Comparison of ENCODE assay signal across 21 cellular contexts in the genomic region with DNA sequence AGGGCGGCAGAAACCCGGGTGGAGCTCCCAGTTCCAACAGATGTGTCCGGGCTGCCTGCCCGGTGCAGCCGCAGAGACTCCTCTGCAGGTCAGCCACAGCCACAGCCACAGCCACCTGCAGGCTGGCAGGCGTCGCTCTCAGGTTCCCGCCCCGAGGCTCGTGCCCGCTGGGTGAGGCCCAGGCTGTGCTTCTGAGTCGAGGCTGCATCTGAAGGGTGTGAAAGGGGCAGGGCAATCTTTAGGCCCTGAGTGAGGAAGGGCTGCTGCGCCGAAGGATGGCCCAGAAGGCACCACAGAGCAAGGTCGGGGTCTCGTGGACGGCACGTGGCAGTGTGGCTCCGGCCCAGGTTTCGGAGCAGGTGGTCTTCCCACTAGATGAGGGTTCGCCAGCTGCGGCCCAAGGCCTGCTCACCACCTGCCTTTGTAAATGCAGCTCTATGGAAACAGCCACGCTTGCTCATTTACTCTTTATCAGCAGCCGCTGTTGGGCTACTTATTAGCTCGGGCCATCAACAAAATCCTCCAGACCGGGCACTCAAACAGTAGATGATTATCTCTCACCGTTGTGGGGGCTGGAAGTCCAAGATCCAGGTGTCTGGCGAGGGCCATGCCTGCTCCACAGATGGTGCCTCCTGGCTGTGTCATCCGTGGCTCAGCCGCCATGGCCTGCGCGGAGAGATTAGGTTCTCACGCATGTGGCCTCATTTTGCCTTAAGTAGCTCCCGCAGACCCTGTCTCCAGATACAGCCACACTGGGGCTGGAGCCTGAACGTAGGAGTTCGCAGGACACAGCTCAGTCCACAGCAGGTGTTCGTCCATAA. TPM values are rescaled to one million over a fixed set of nuclear protein-coding genes. Genes with fewer than 3 reads are reported as not detected.
DNase-seq lines count a peak whose midpoint lies in the region; ATAC-seq, FAIRE-seq and TF ChIP-seq lines count a peak whose summit lies in the region.
"Had no signal": no experiment of that assay in that cellular context is flagged by ENCODE, and none has a peak within 500 bp of the region (broad histone marks: within the 10 kb centered on the region; RNA-seq: fewer than 3 reads in every experiment).

No MANE protein-coding gene starts in this region.

- H3K27ac ChIP-seq in HUES48 (ENCODE audit: low read depth, low read length) (peak overlapping the region; percentile 29), left lung (no peak overlapping the region), small intestine (ENCODE audit: low read depth in 1 of 2, low read length in 1 of 2) (no peak overlapping the region)
- H3K27ac ChIP-seq: thoracic aorta had no signal

- H3K27ac Mint-ChIP-seq in WTC11: peak overlapping the region; percentile 83; the same call in 1 of the 2 replicates
- H3K27ac Mint-ChIP-seq: activated naive CD8-positive, alpha-beta T cell treated with anti-CD3 and anti-CD28 coated beads, Interleukin-2, amount 50 U/mL, for 24 hours; activated T-cell treated with anti-CD3 and anti-CD28 coated beads, Interleukin-2, amount 50 U/mL, for 72 hours; T-helper 2 cell treated with Interferon-gamma antibody and Interleukin-4, amounts not matched to agents 5 μg/mL and 100 μg/mL, for 36 hours had no signal

- ATAC-seq in WTC11 (no peak), left lung (no peak)
- ATAC-seq: activated CD4-positive, CD25-positive, alpha-beta regulatory T cell treated with anti-CD3 and anti-CD28 coated beads, Interleukin-2, amount 50 U/mL, for 24 hours; activated naive CD8-positive, alpha-beta T cell treated with anti-CD3 and anti-CD28 coated beads, Interleukin-2, amount 50 U/mL, for 24 hours; activated T-cell treated with anti-CD3 and anti-CD28 coated beads, Interleukin-2, amount 50 U/mL, for 72 hours; left lobe of liver; stimulated activated memory B cell treated with anti-CD40 and anti-IgM and Interleukin-4, amounts not matched to agents 10 μg/mL and 1 μg/mL and 100 μg/mL, for 72 hours had no signal

- POLR2A ChIA-PET in WTC11 (lab: Charles Lee): interaction anchor here (0.5 kb wide), 1 partner anchor 18 kb away, joined by 3 read pairs; no protein-coding TSS in a partner anchor

- H3K27me3 ChIP-seq in HUES48 (ENCODE audit: control insufficient read depth, insufficient read depth, low read length): no peaks in the 10 kb centered on the region
- no peaks in the 10 kb centered on the region for H3K27me3 ChIP-seq in left lung
- no peaks in the 10 kb centered on the region for H3K27me3 ChIP-seq in small intestine (ENCODE audit: control insufficient read depth in 2 of 2, insufficient read depth in 2 of 2, low read length in 2 of 2)

- H3K9me3 ChIP-seq in HUES48 (ENCODE audit: control insufficient read depth, insufficient read depth, low read length): no peaks in the 10 kb centered on the region
- H3K9me3 ChIP-seq in left lung: peaks cover 0 to 3% of the 10 kb centered on the region in 2 donors
- no peaks in the 10 kb centered on the region for H3K9me3 ChIP-seq in small intestine (ENCODE audit: control insufficient read depth, low read depth)
- H3K9me3 ChIP-seq: thoracic aorta had no signal

- H3K4me3 Mint-ChIP-seq in WTC11: no peak overlapping the region
- H3K4me3 Mint-ChIP-seq: activated naive CD8-positive, alpha-beta T cell treated with anti-CD3 and anti-CD28 coated beads, Interleukin-2, amount 50 U/mL, for 24 hours; activated T-cell treated with anti-CD3 and anti-CD28 coated beads, Interleukin-2, amount 50 U/mL, for 72 hours; dendritic cell treated with granulocyte-macrophage colony-stimulating factor and Interleukin-4, amounts not matched to agents 40 ng/mL and 50 ng/mL, for 4 days; stimulated activated memory B cell treated with anti-CD40 and anti-IgM and Interleukin-4, amounts not matched to agents 10 μg/mL and 1 μg/mL and 100 μg/mL, for 72 hours; T-helper 2 cell treated with Interferon-gamma antibody and Interleukin-4, amounts not matched to agents 5 μg/mL and 100 μg/mL, for 36 hours had no signal

- WGBS in small intestine, 3 donors: 41 to 84% (median 69%) methylated on average over 37 of the region's 37 CpGs

- no peaks in the 10 kb centered on the region for H3K9me3 Mint-ChIP-seq in WTC11
- H3K9me3 Mint-ChIP-seq: activated naive CD8-positive, alpha-beta T cell treated with anti-CD3 and anti-CD28 coated beads, Interleukin-2, amount 50 U/mL, for 24 hours; stimulated activated memory B cell treated with anti-CD40 and anti-IgM and Interleukin-4, amounts not matched to agents 10 μg/mL and 1 μg/mL and 100 μg/mL, for 72 hours had no signal

- H3K4me3 ChIP-seq in HUES48 (ENCODE audit: low read depth, low read length) (no peak overlapping the region), left lung (no peak overlapping the region), small intestine (ENCODE audit: low read depth in 1 of 2, low read length in 2 of 2) (no peak overlapping the region)
- H3K4me3 ChIP-seq: thoracic aorta had no signal

- no peak for FAIRE-seq in small intestine (lab: Jason Lieb, UNC)

- H3K4me1 Mint-ChIP-seq in WTC11: peaks cover 9% of the 10 kb centered on the region

- no peaks in the 10 kb centered on the region for H3K27me3 Mint-ChIP-seq in WTC11 (ENCODE audit: low read depth)
- H3K27me3 Mint-ChIP-seq: activated naive CD8-positive, alpha-beta T cell treated with anti-CD3 and anti-CD28 coated beads, Interleukin-2, amount 50 U/mL, for 24 hours; dendritic cell treated with granulocyte-macrophage colony-stimulating factor and Interleukin-4, amounts not matched to agents 40 ng/mL and 50 ng/mL, for 4 days; stimulated activated memory B cell treated with anti-CD40 and anti-IgM and Interleukin-4, amounts not matched to agents 10 μg/mL and 1 μg/mL and 100 μg/mL, for 72 hours had no signal

- H3K36me3 Mint-ChIP-seq in WTC11: peaks cover 14% of the 10 kb centered on the region

- intact Hi-C loops in left lung (cut with DNase I): no loop called here

- no peak overlapping the region for H3K9ac ChIP-seq in HUES48 (ENCODE audit: low read depth, low read length)

- CTCF ChIA-PET in WTC11 (lab: Charles Lee): interaction anchor here (2.3 kb wide), 1 partner anchor 18 kb away, joined by 15 read pairs; no protein-coding TSS in a partner anchor

- DNase-seq in WTC11 (ENCODE audit: low spot score) (no peak), left lung (peak; percentile 18 to 69), small intestine (peak; percentile 38), epidermal melanocyte (ENCODE audit: insufficient read length, low spot score) (no peak), SW 1271 (lab: John Stamatoyannopoulos, UW) (no peak)
- no peak for DNase-seq in effector CD8-positive, alpha-beta T cell (lab: John Stamatoyannopoulos, UW)
- DNase-seq: activated naive CD8-positive, alpha-beta T cell treated with anti-CD3 and anti-CD28 coated beads, Interleukin-2, amount 50 U/mL, for 24 hours; activated T-cell treated with anti-CD3 and anti-CD28 coated beads, Interleukin-2, amount 50 U/mL, for 72 hours; foreskin melanocyte; Karpas-422; NCI-H1092; NCI-H2107; nucleus accumbens; stimulated activated CD4-positive, alpha-beta T cell treated with anti-CD3 and anti-CD28 coated beads, Interleukin-15, amount 100 ng/mL, for 24 hours had no signal

- H3K4me1 ChIP-seq in HUES48 (ENCODE audit: control insufficient read depth, insufficient read depth, low read length): no peaks in the 10 kb centered on the region
- H3K4me1 ChIP-seq in left lung: peaks cover 0 to 15% of the 10 kb centered on the region in 2 donors
- H3K4me1 ChIP-seq in small intestine (ENCODE audit: control insufficient read depth in 2 of 2, insufficient read depth in 1 of 2, low read depth in 1 of 2, low read length in 1 of 2): no peaks in the 10 kb centered on the region

- peaks cover 12% of the 10 kb centered on the region for H3K36me3 ChIP-seq in HUES48 (ENCODE audit: control insufficient read depth, insufficient read depth, low read length)
- H3K36me3 ChIP-seq in left lung: peaks cover 0 to 70% of the 10 kb centered on the region in 2 donors
- H3K36me3 ChIP-seq in small intestine (ENCODE audit: control insufficient read depth in 2 of 2, insufficient read depth in 2 of 2, low read length in 2 of 2): peaks cover 2 to 4% of the 10 kb centered on the region in 2 donors

- no peak for TF ChIP-seq CTCF in WTC11 (IDR thresholded peaks at IDR 0.05)
- no peak for TF ChIP-seq CTCF in left lung (IDR thresholded peaks at IDR 0.05)

TF ChIP-seq in WTC11, 78 proteins besides CTCF, POLR2A, EP300 and RAD21 (continues in another document):
- TF ChIP-seq CBFB (CRISPR knock-in tag; IDR thresholded peaks at IDR 0.05; ENCODE audit: low read depth) (no peak), NR2C2 (CRISPR knock-in tag; IDR thresholded peaks at IDR 0.05) (no peak)
- TF ChIP-seq, protein P1, sequence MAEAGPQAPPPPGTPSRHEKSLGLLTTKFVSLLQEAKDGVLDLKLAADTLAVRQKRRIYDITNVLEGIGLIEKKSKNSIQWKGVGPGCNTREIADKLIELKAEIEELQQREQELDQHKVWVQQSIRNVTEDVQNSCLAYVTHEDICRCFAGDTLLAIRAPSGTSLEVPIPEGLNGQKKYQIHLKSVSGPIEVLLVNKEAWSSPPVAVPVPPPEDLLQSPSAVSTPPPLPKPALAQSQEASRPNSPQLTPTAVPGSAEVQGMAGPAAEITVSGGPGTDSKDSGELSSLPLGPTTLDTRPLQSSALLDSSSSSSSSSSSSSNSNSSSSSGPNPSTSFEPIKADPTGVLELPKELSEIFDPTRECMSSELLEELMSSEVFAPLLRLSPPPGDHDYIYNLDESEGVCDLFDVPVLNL (CRISPR knock-in tag; IDR thresholded peaks at IDR 0.05; ENCODE audit: borderline replicate concordance, low read depth): no peak
- TF ChIP-seq, protein P2, sequence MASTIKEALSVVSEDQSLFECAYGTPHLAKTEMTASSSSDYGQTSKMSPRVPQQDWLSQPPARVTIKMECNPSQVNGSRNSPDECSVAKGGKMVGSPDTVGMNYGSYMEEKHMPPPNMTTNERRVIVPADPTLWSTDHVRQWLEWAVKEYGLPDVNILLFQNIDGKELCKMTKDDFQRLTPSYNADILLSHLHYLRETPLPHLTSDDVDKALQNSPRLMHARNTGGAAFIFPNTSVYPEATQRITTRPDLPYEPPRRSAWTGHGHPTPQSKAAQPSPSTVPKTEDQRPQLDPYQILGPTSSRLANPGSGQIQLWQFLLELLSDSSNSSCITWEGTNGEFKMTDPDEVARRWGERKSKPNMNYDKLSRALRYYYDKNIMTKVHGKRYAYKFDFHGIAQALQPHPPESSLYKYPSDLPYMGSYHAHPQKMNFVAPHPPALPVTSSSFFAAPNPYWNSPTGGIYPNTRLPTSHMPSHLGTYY (CRISPR knock-in tag; IDR thresholded peaks at IDR 0.05): no peak
- TF ChIP-seq, protein P3, sequence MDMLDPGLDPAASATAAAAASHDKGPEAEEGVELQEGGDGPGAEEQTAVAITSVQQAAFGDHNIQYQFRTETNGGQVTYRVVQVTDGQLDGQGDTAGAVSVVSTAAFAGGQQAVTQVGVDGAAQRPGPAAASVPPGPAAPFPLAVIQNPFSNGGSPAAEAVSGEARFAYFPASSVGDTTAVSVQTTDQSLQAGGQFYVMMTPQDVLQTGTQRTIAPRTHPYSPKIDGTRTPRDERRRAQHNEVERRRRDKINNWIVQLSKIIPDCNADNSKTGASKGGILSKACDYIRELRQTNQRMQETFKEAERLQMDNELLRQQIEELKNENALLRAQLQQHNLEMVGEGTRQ (CRISPR knock-in tag; IDR thresholded peaks at IDR 0.05): no peak

RNA-seq across cellular contexts. Expression of a gene that starts 40.3 kb away (rescaled TPM):
- 52.6 to 61.2 TPM (median 54.1 TPM) in 3 replicates for total RNA-seq in WTC11 (2021)
- total RNA-seq in left lung: 10 to 100 TPM; 48.8 to 61.9 TPM
- 10 to 100 TPM; 24.3 to 59.3 (median 43.2) TPM for polyA plus RNA-seq in small intestine

RNA-seq across cellular contexts. Expression of a gene that starts 53.8 kb away (rescaled TPM):
- 34.0 to 42.5 TPM (median 36.0 TPM) in 3 replicates for total RNA-seq in WTC11 (2021)
- total RNA-seq in left lung: 10 to 100 TPM; 10.3 to 19.4 TPM
- 10 to 100 TPM in 2 of 3 donors, 1 to 10 TPM in 1; 7.3 to 19.2 (median 14.6) TPM for polyA plus RNA-seq in small intestine

Comparison
In these comparisons a context has a peak if more than half of its experiments do, and no peak if none do; other contexts are left out.
1. DNase-seq: peak in left lung (2 of 2) and small intestine (single experiment); none in WTC11 (single experiment), epidermal melanocyte (single experiment), SW 1271 (0 of 2) and effector CD8-positive, alpha-beta T cell (single experiment).